Comparison of ENCODE assay signal across 11 cellular contexts in genomic region chr6:16403831-16404230, GRCh38.
A peak's percentile ranks its signal among the peaks of the same experiment; 100 is the strongest.
DNase-seq lines count a peak whose midpoint lies in the region; ATAC-seq and TF ChIP-seq lines count a peak whose summit lies in the region.
"Had no signal": no experiment of that assay in that cellular context is flagged by ENCODE, and none has a peak within 500 bp of the region (broad histone marks: within the 10 kb centered on the region; RNA-seq: fewer than 3 reads in every experiment).

No MANE protein-coding gene starts in this region.

- peak overlapping the region; percentile 43 for H3K27ac Mint-ChIP-seq in activated T-cell treated with anti-CD3 and anti-CD28 coated beads, Interleukin-2, amount 50 U/mL, for 72 hours

- no peak overlapping the region for H3K27ac ChIP-seq in PC-9
- peak overlapping the region; percentile 0 for H3K27ac ChIP-seq in stomach smooth muscle (ENCODE audit: low read length)

- intact Hi-C loops in PC-9 (cut with micrococcal nuclease; ENCODE audit: unreplicated experiment): loop anchor here (5.0 kb wide), 1 partner anchor 683 kb away; no protein-coding TSS in a partner anchor

- H3K9ac ChIP-seq in stomach smooth muscle (ENCODE audit: low read length in 2 of 2): no peak overlapping the region

- H3K27me3 ChIP-seq in PC-9 (ENCODE audit: insufficient read depth, low read depth): no peaks in the 10 kb centered on the region
- H3K27me3 ChIP-seq in stomach smooth muscle (ENCODE audit: control insufficient read depth in 1 of 2, insufficient read depth in 2 of 2, low read length in 2 of 2): no peaks in the 10 kb centered on the region

- H3K4me1 Mint-ChIP-seq in activated T-cell treated with anti-CD3 and anti-CD28 coated beads, Interleukin-2, amount 50 U/mL, for 72 hours (ENCODE audit: low read depth): peaks cover 21% of the 10 kb centered on the region

- CTCF ChIA-PET in PC-9 (lab: Charles Lee): interaction anchor here (0.6 to 0.7 kb wide), 3 partner anchors 23 to 274 kb away, joined by 3 read pairs; no protein-coding TSS in a partner anchor

- H3K4me3 Mint-ChIP-seq in activated T-cell treated with anti-CD3 and anti-CD28 coated beads, Interleukin-2, amount 50 U/mL, for 72 hours: no peak overlapping the region

- H3K4me1 ChIP-seq in PC-9 (replicated peaks; ENCODE audit: insufficient read depth) (no peaks in the 10 kb centered on the region), stomach smooth muscle (ENCODE audit: control insufficient read depth, insufficient read depth, low read length) (peaks cover 45% of the 10 kb centered on the region)

- no peak for DNase-seq in activated T-cell treated with anti-CD3 and anti-CD28 coated beads, Interleukin-2, amount 50 U/mL, for 72 hours
- no peak for DNase-seq in activated T-cell treated with anti-CD3 and anti-CD28 coated beads, Interleukin-2, amount 50 U/mL, for 48 hours
- no peak for DNase-seq in PC-9
- DNase-seq in fibroblast of pulmonary artery (ENCODE audit: low read depth): peak; percentile 33
- no peak for DNase-seq in NCI-H1436 (lab: John Stamatoyannopoulos, UW)
- no peak for DNase-seq in NCI-H1092 (lab: John Stamatoyannopoulos, UW)
- DNase-seq: cerebellar nuclear complex, NCI-H1417, T-helper 9 cell had no signal

- H2AFZ ChIP-seq in PC-9: no peak overlapping the region

- H3K27me3 Mint-ChIP-seq in activated T-cell treated with anti-CD3 and anti-CD28 coated beads, Interleukin-2, amount 50 U/mL, for 72 hours (ENCODE audit: low read depth): no peaks in the 10 kb centered on the region

- H3F3A ChIP-seq in PC-9 (ENCODE audit: insufficient read depth, low read depth): no peaks in the 10 kb centered on the region

- H4K20me1 ChIP-seq in PC-9 (ENCODE audit: insufficient read depth): no peaks in the 10 kb centered on the region

- H3K9me3 ChIP-seq in PC-9 (ENCODE audit: insufficient read depth, low read depth) (no peaks in the 10 kb centered on the region), stomach smooth muscle (ENCODE audit: control insufficient read depth in 2 of 2, low read length in 2 of 2) (no peaks in the 10 kb centered on the region)

- peaks cover 5 to 11% of the 10 kb centered on the region in 2 donors for H3K36me3 Mint-ChIP-seq in activated T-cell treated with anti-CD3 and anti-CD28 coated beads, Interleukin-2, amount 50 U/mL, for 72 hours (ENCODE audit: insufficient read depth in 2 of 2)

- BruUV-seq in PC-9 (replicated peaks; lab: Mats Ljungman, UMichigan): no TSS peak

- H3K4me2 ChIP-seq in PC-9: no peak overlapping the region

- TF ChIP-seq CTCF in PC-9 (conservative IDR thresholded peaks at IDR 0.05) (peak; percentile 61; the same call in 1 of the 2 replicates), fibroblast of pulmonary artery (IDR thresholded peaks at IDR 0.05; ENCODE audit: low read length, missing control alignments) (peak; percentile 43)

- no peaks in the 10 kb centered on the region for H3K79me2 ChIP-seq in PC-9 (ENCODE audit: low read depth)

- ATAC-seq in activated T-cell treated with anti-CD3 and anti-CD28 coated beads, Interleukin-2, amount 50 U/mL, for 72 hours (replicated peaks in 1 of 2): peak in 1 of 2 donors; percentile 55
- no peak for ATAC-seq in GM21360 (IDR thresholded peaks at IDR 0.05; ENCODE audit: unreplicated experiment)

- no peaks in the 10 kb centered on the region for H3K9me2 ChIP-seq in PC-9 (ENCODE audit: insufficient read depth)

- POLR2A ChIA-PET in PC-9 (lab: Charles Lee; ENCODE audit: unreplicated experiment): interaction anchor here (0.7 kb wide), 1 partner anchor 588 kb away, joined by 6 read pairs; no protein-coding TSS in a partner anchor

- H3K36me3 ChIP-seq in PC-9 (ENCODE audit: low read depth): no peaks in the 10 kb centered on the region
- peaks cover 0 to 2% of the 10 kb centered on the region in 2 donors for H3K36me3 ChIP-seq in stomach smooth muscle (ENCODE audit: control insufficient read depth in 2 of 2, insufficient read depth in 2 of 2, low read length in 2 of 2)

- no peaks in the 10 kb centered on the region for H3K9me3 Mint-ChIP-seq in activated T-cell treated with anti-CD3 and anti-CD28 coated beads, Interleukin-2, amount 50 U/mL, for 72 hours

- H3K4me3 ChIP-seq in PC-9 (no peak overlapping the region), fibroblast of pulmonary artery (replicated peaks; ENCODE audit: low read depth, low read length) (no peak overlapping the region), stomach smooth muscle (ENCODE audit: low read length in 2 of 2) (no peak overlapping the region)
